Comparison of ENCODE assay signal across 14 cellular contexts in genomic region chr20:7667194-7667593, GRCh38.
"Had no signal": no experiment of that assay in that cellular context is flagged by ENCODE, and none has a peak within 500 bp of the region (broad histone marks: within the 10 kb centered on the region; RNA-seq: fewer than 3 reads in every experiment).

No MANE protein-coding gene starts in this region.

- H3K27me3 ChIP-seq: heart right ventricle, right lobe of liver, testis had no signal

- H3K4me3 ChIP-seq: heart right ventricle, right lobe of liver, smooth muscle cell, testis had no signal

- H3K9me3 ChIP-seq: heart right ventricle, right lobe of liver, testis had no signal

- DNase-seq: activated CD4-positive, alpha-beta T cell treated with anti-CD3 and anti-CD28 coated beads, Interleukin-2, amount 10 ng/mL, durations not matched to agents 24 days and 14 days; activated CD8-positive, alpha-beta T cell treated with anti-CD3 and anti-CD28 coated beads for 36 hours; activated naive CD4-positive, alpha-beta T cell; activated naive CD8-positive, alpha-beta T cell treated with anti-CD3 and anti-CD28 coated beads for 36 hours; activated T-cell treated with anti-CD3 and anti-CD28 coated beads, Interleukin-2, amount 50 U/mL, for 1 hour; amniotic stem cell; effector memory CD8-positive, alpha-beta T cell; heart right ventricle; immature natural killer cell; naive thymus-derived CD8-positive, alpha-beta T cell; right lobe of liver; stimulated activated CD4-positive, alpha-beta T cell treated with anti-CD3 and anti-CD28 coated beads, Interleukin-4, amount 100 ng/mL, for 1 hour; testis had no signal

- H3K27ac ChIP-seq: heart right ventricle, right lobe of liver, testis had no signal

- H3K4me1 ChIP-seq: heart right ventricle, right lobe of liver, testis had no signal

- H3K36me3 ChIP-seq: heart right ventricle, right lobe of liver had no signal

- H3K4me2 ChIP-seq: smooth muscle cell had no signal
